24 cellular contexts compared by ENCODE assay signal in genomic region chr9:136597141-136597885, GRCh38. TPM values are rescaled to one million over a fixed set of nuclear protein-coding genes. Genes with fewer than 3 reads are reported as not detected.
A peak's percentile ranks its signal among the peaks of the same experiment; 100 is the strongest.
DNase-seq lines count a peak whose midpoint lies in the region; ATAC-seq and TF ChIP-seq lines count a peak whose summit lies in the region.
"Had no signal": no experiment of that assay in that cellular context is flagged by ENCODE, and none has a peak within 500 bp of the region (broad histone marks: within the 10 kb centered on the region; RNA-seq: fewer than 3 reads in every experiment).

No MANE protein-coding gene starts in this region.

- intact Hi-C loops in left colon (cut with DNase I, micrococcal nuclease): no loop called here

- no peak overlapping the region for H3K4me3 ChIP-seq in NT2/D1 (ENCODE audit: insufficient read length, low read depth)
- H3K4me3 ChIP-seq: left ventricle myocardium inferior, SJCRH30, upper lobe of left lung had no signal

- H3K9me3 ChIP-seq in NT2/D1 (ENCODE audit: insufficient read depth, low read length): no peaks in the 10 kb centered on the region
- H3K9me3 ChIP-seq: left ventricle myocardium inferior, SJCRH30, upper lobe of left lung had no signal

- H3K4me1 Mint-ChIP-seq in type B pancreatic cell (ENCODE audit: unreplicated experiment): peaks cover 37% of the 10 kb centered on the region
- H3K4me1 Mint-ChIP-seq: activated CD8-positive, alpha-beta memory T cell treated with anti-CD3 and anti-CD28 coated beads, Interleukin-2, amount 10 ng/mL, durations not matched to agents 7 days and 5 days; CD4-positive, alpha-beta memory T cell had no signal

- peaks cover 30% of the 10 kb centered on the region for H3K4me1 ChIP-seq in NT2/D1 (ENCODE audit: insufficient read depth, insufficient read length)
- H3K4me1 ChIP-seq: upper lobe of left lung had no signal

- H3K27me3 Mint-ChIP-seq in type B pancreatic cell: peaks cover 3% of the 10 kb centered on the region

- no peaks in the 10 kb centered on the region for H3K36me3 ChIP-seq in NT2/D1 (ENCODE audit: insufficient read depth, insufficient read length, low read length)
- H3K36me3 ChIP-seq: left ventricle myocardium inferior, SJCRH30, upper lobe of left lung had no signal

- no peaks in the 10 kb centered on the region for H3K9me3 Mint-ChIP-seq in type B pancreatic cell
- H3K9me3 Mint-ChIP-seq: CD4-positive, alpha-beta memory T cell; mesothelial cell of epicardium had no signal

- peaks cover 9% of the 10 kb centered on the region for H3K27me3 ChIP-seq in NT2/D1 (ENCODE audit: insufficient read depth, insufficient read length)
- H3K27me3 ChIP-seq: upper lobe of left lung had no signal

- TF ChIP-seq CTCF in type B pancreatic cell (conservative IDR thresholded peaks at IDR 0.05): no peak

- H3K36me3 Mint-ChIP-seq in type B pancreatic cell: no peaks in the 10 kb centered on the region
- H3K36me3 Mint-ChIP-seq: activated CD8-positive, alpha-beta memory T cell treated with anti-CD3 and anti-CD28 coated beads, Interleukin-2, amount 10 ng/mL, durations not matched to agents 7 days and 5 days; CD4-positive, alpha-beta memory T cell; mesothelial cell of epicardium had no signal

- peak overlapping the region; percentile 71 for H3K27ac Mint-ChIP-seq in type B pancreatic cell
- H3K27ac Mint-ChIP-seq: activated CD8-positive, alpha-beta memory T cell treated with anti-CD3 and anti-CD28 coated beads, Interleukin-2, amount 10 ng/mL, durations not matched to agents 7 days and 5 days; CD4-positive, alpha-beta memory T cell; naive thymus-derived CD4-positive, alpha-beta T cell; stimulated activated naive CD8-positive, alpha-beta T cell treated with anti-CD3 and anti-CD28 coated beads, Interleukin-15, amount 100 ng/mL, for 72 hours had no signal

- DNase-seq in NT2/D1 (ENCODE audit: low read depth, low spot score) (no peak), caudate nucleus (lab: John Stamatoyannopoulos, UW) (no peak), left colon (no peak), type B pancreatic cell (ENCODE audit: extremely low spot score, unreplicated experiment) (no peak), NK-92 (lab: John Stamatoyannopoulos, UW; ENCODE audit: unreplicated experiment) (no peak), kidney tubule cell (ENCODE audit: low spot score) (no peak), OCI-M1 (lab: John Stamatoyannopoulos, UW) (no peak)
- DNase-seq: activated CD4-positive, CD25-positive, alpha-beta regulatory T cell; activated CD8-positive, alpha-beta memory T cell treated with anti-CD3 and anti-CD28 coated beads, Interleukin-2, amount 10 ng/mL, durations not matched to agents 7 days and 5 days; activated naive CD4-positive, alpha-beta T cell treated with Interleukin-2 at 50 U/mL for 16 hours; CD4-positive, alpha-beta memory T cell; cortex of kidney; EL; H7; left ventricle myocardium inferior; naive thymus-derived CD4-positive, alpha-beta T cell; NCI-H1694; NCI-H510A treated with DMSO at 0.1 percent for 48 hours; NK-92 treated with Interleukin-12 subunit alpha and Interleukin-12 subunit beta, amount 100 ng/mL, for 24 hours; occipital lobe; stimulated activated naive CD8-positive, alpha-beta T cell treated with anti-CD3 and anti-CD28 coated beads, Interleukin-15, amount 100 ng/mL, for 72 hours had no signal

- peak overlapping the region; percentile 36 for H3K9ac ChIP-seq in NT2/D1 (ENCODE audit: insufficient read length, low read depth)

- peak; percentile 46 for ATAC-seq in left colon
- ATAC-seq: activated CD8-positive, alpha-beta memory T cell treated with anti-CD3 and anti-CD28 coated beads, Interleukin-2, amount 10 ng/mL, durations not matched to agents 7 days and 5 days; naive thymus-derived CD4-positive, alpha-beta T cell; stimulated activated naive CD8-positive, alpha-beta T cell treated with anti-CD3 and anti-CD28 coated beads, Interleukin-15, amount 100 ng/mL, for 72 hours had no signal

- H3K4me3 Mint-ChIP-seq in type B pancreatic cell: no peak overlapping the region
- H3K4me3 Mint-ChIP-seq: activated CD8-positive, alpha-beta memory T cell treated with anti-CD3 and anti-CD28 coated beads, Interleukin-2, amount 10 ng/mL, durations not matched to agents 7 days and 5 days; CD4-positive, alpha-beta memory T cell; mesothelial cell of epicardium; naive thymus-derived CD4-positive, alpha-beta T cell; stimulated activated naive CD8-positive, alpha-beta T cell treated with anti-CD3 and anti-CD28 coated beads, Interleukin-15, amount 100 ng/mL, for 72 hours had no signal

- H3K27ac ChIP-seq in caudate nucleus (ENCODE audit: low read depth, low read length): peak overlapping the region; percentile 90
- H3K27ac ChIP-seq: left ventricle myocardium inferior, SJCRH30, upper lobe of left lung had no signal

RNA-seq across cellular contexts. Expression of gene NOTCH1, which starts 51.5 kb away (rescaled TPM):
- total RNA-seq in left colon (10 to 100 TPM; 49.5 to 72.2 TPM), type B pancreatic cell (ENCODE audit: low replicate concordance) (36.5 and 53.1 TPM in 2 replicates)
